ENCODE assay signal across 15 cellular contexts in the genomic region with DNA sequence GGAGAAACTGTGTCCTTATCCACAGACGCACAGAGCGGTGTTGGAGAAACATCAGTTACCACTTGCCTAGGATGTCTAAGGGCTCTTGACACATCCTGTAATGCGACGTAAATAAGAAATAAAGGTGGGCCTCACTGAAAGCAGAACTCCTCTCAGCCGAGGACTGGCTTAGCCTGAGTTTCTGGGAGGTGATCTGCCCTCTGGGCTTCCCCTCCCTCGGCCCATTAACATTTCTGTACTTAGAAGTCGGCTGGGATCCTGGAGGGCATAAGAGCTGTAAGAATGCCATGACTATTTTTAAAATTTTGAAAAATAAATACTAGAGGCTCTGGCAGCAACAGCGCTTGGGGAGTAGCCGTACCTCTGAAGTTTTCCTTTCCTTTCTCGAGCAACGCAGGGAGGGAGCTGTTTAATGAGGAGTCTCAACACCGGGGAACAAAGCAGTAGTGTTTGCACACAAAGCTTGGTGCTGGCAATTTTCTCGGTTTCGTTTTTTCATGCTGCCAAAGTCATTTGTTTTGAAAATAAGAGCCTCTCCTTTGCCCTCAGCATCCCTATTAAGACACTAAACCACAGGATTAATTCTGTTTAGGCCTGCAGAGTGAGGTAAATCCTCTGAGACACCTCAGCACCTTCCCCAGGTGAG.
DNase-seq lines count a peak whose midpoint lies in the region; ATAC-seq and TF ChIP-seq lines count a peak whose summit lies in the region.
"Had no signal": no experiment of that assay in that cellular context is flagged by ENCODE, and none has a peak within 500 bp of the region (broad histone marks: within the 10 kb centered on the region; RNA-seq: fewer than 3 reads in every experiment).

No MANE protein-coding gene starts in this region.

- H3K9me3 ChIP-seq in SJSA1 (replicated peaks) (no peaks in the 10 kb centered on the region), hepatocyte (ENCODE audit: low read depth) (no peaks in the 10 kb centered on the region)
- H3K9me3 ChIP-seq: colonic mucosa, HAP-1 had no signal

- peaks cover 24% of the 10 kb centered on the region for H3K4me1 ChIP-seq in SJSA1 (replicated peaks)
- no peaks in the 10 kb centered on the region for H3K4me1 ChIP-seq in hepatocyte (ENCODE audit: insufficient read depth)
- H3K4me1 ChIP-seq: colonic mucosa, HAP-1 had no signal

- H3K36me3 ChIP-seq in SJSA1 = no peaks in the 10 kb centered on the region
- H3K36me3 ChIP-seq in hepatocyte (replicated peaks; ENCODE audit: insufficient read depth, low read depth) = no peaks in the 10 kb centered on the region
- H3K36me3 ChIP-seq: colonic mucosa, HAP-1 had no signal

- TF ChIP-seq CTCF in hepatocyte (IDR thresholded peaks at IDR 0.05; ENCODE audit: poor library complexity) = no peak

- no peak for ATAC-seq in HG02938 (IDR thresholded peaks at IDR 0.05; ENCODE audit: unreplicated experiment)
- no peak for ATAC-seq in HG02840 (IDR thresholded peaks at IDR 0.05; ENCODE audit: low FRiP score, unreplicated experiment)

- H3K4me3 ChIP-seq in SJSA1 (no peak overlapping the region), hepatocyte (no peak overlapping the region)
- H3K4me3 ChIP-seq: colonic mucosa, HAP-1 had no signal

- H3K27ac ChIP-seq in SJSA1 = 0 out of 2 replicates have a peak overlapping the region, but pooled peaks have one; percentile 26
- H3K27ac ChIP-seq in hepatocyte = no peak overlapping the region
- H3K27ac ChIP-seq: colonic mucosa, VCaP had no signal

- no peaks in the 10 kb centered on the region for H4K20me1 ChIP-seq in hepatocyte (ENCODE audit: insufficient read depth, poor library complexity, severe bottlenecking)

- no peak overlapping the region for H2AFZ ChIP-seq in hepatocyte

- H3K4me2 ChIP-seq in hepatocyte = peak overlapping the region; percentile 8

- H3K27me3 ChIP-seq in SJSA1 (replicated peaks) (no peaks in the 10 kb centered on the region), hepatocyte (no peaks in the 10 kb centered on the region)
- H3K27me3 ChIP-seq: colonic mucosa had no signal

- WGBS in hepatocyte (ENCODE audit: low lambda C conversion rate, missing lambda C conversion rate) = 57% methylated on average over 14 of the region's 14 CpGs

- no peaks in the 10 kb centered on the region for H3K79me2 ChIP-seq in hepatocyte

- no peaks in the 10 kb centered on the region for H3K9me2 ChIP-seq in hepatocyte (replicated peaks; ENCODE audit: insufficient read depth)

- DNase-seq in NCI-H1048 (lab: John Stamatoyannopoulos, UW) = peak; percentile 69
- no peak for DNase-seq in SJSA1 (ENCODE audit: low read depth in 1 of 2, low spot score in 2 of 2)
- no peak for DNase-seq in hepatocyte (ENCODE audit: low spot score)
- DNase-seq in pons (ENCODE audit: low spot score) = peak; percentile 85
- no peak for DNase-seq in NCI-H345 (lab: John Stamatoyannopoulos, UW)
- DNase-seq in NCI-H2171 (lab: John Stamatoyannopoulos, UW) = no peak
- DNase-seq: amniotic stem cell; colonic mucosa; DMS79 treated with DMSO at 0.1 percent for 48 hours; NCI-H2171 treated with DMSO at 0.1 percent for 48 hours; stimulated activated CD4-positive, alpha-beta T cell treated with anti-CD3 and anti-CD28 coated beads, Interleukin-12 subunit alpha, Interleukin-12 subunit beta, amount 100 ng/mL, for 4 hours had no signal

Comparison
In these comparisons a context has a peak if more than half of its experiments do, and no peak if none do; other contexts are left out.
1. DNase-seq: peak in NCI-H1048 (single experiment) and pons (single experiment); none in SJSA1 (0 of 2), hepatocyte (single experiment), NCI-H345 (single experiment) and NCI-H2171 (single experiment).